In the genomic region with DNA sequence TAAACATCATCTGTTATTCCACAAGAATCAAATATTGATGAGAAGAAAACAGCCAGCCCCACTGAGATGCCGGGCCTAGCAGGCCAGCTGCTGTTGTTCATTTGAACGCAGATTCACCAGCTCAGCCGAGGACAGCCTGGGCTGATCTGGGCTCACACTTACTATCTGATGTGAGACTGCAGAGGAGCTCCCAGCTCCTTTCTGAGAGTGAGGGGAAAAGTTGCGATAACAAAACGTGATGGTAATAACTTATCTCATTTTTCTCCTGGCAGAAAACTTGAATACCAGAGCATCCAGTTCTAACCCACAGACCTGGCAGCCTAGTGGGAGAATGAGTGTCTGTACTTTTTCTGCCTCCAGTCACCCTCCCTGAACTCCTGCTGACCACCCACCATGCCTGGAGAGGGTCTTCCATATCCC, we compare ENCODE assay signal across 17 cellular contexts. TPM values are rescaled to one million over a fixed set of nuclear protein-coding genes. Genes with fewer than 3 reads are reported as not detected.
DNase-seq lines count a peak whose midpoint lies in the region; ATAC-seq and TF ChIP-seq lines count a peak whose summit lies in the region.
"Had no signal": no experiment of that assay in that cellular context is flagged by ENCODE, and none has a peak within 500 bp of the region (broad histone marks: within the 10 kb centered on the region; RNA-seq: fewer than 3 reads in every experiment).

No MANE protein-coding gene starts in this region.

- H2AFZ ChIP-seq in mesenchymal stem cell (ENCODE audit: low read depth, low read length), result no peak overlapping the region
- H2AFZ ChIP-seq: GM23338 had no signal

- H4K8ac ChIP-seq in mesenchymal stem cell (ENCODE audit: low read length), result no peak overlapping the region

- no peaks in the 10 kb centered on the region for H3K27me3 ChIP-seq in brain microvascular endothelial cell (replicated peaks)
- peaks cover 9 to 16% of the 10 kb centered on the region in 2 experiments for H3K27me3 ChIP-seq in mesenchymal stem cell (ENCODE audit: control insufficient read depth in 1 of 2, insufficient read depth in 1 of 2, low read length in 2 of 2)
- no peaks in the 10 kb centered on the region for H3K27me3 ChIP-seq in uterus

- H2BK15ac ChIP-seq in mesenchymal stem cell (ENCODE audit: low read depth, poor library complexity, severe bottlenecking), result no peak overlapping the region

- TF ChIP-seq CTCF in brain microvascular endothelial cell (IDR thresholded peaks at IDR 0.05; ENCODE audit: low read depth, low read length, missing control alignments), result no peak
- no peak for TF ChIP-seq CTCF in uterus (IDR thresholded peaks at IDR 0.05)

- H3K36me3 ChIP-seq in brain microvascular endothelial cell (replicated peaks) (no peaks in the 10 kb centered on the region), mesenchymal stem cell (ENCODE audit: control insufficient read depth in 1 of 2, insufficient read depth in 2 of 2, low read depth in 1 of 2, low read length in 2 of 2) (no peaks in the 10 kb centered on the region), uterus (no peaks in the 10 kb centered on the region)

- H2BK5ac ChIP-seq in mesenchymal stem cell (ENCODE audit: low read depth, low read length, poor library complexity, severe bottlenecking), result no peak overlapping the region

- no peak overlapping the region for H3K14ac ChIP-seq in mesenchymal stem cell (ENCODE audit: low read length in 2 of 2)

- peak overlapping the region in 1 of 2 experiments; percentile 11 for H3K18ac ChIP-seq in mesenchymal stem cell (ENCODE audit: low read depth in 1 of 2, low read length in 2 of 2)

- intact Hi-C loops in left cardiac atrium (cut with DNase I) (no loop called here), Right ventricle myocardium superior (cut with DNase I) (no loop called here), uterus (cut with DNase I; ENCODE audit: low total_unique reads) (no loop called here)

- H3K4ac ChIP-seq in mesenchymal stem cell (ENCODE audit: low read depth in 1 of 2, low read length in 2 of 2), result no peak overlapping the region

- no peak overlapping the region for H3K4me2 ChIP-seq in mesenchymal stem cell (ENCODE audit: low read length, poor library complexity, severe bottlenecking)
- H3K4me2 ChIP-seq: A549, GM23338 had no signal

- H3K4me3 ChIP-seq in brain microvascular endothelial cell (ENCODE audit: low read depth, low read length), result no peak overlapping the region
- H3K4me3 ChIP-seq in mesenchymal stem cell (ENCODE audit: insufficient read depth in 1 of 2, low read depth in 1 of 2, low read length in 2 of 2), result no peak overlapping the region
- no peak overlapping the region for H3K4me3 ChIP-seq in uterus
- H3K4me3 ChIP-seq: A549, GM12878, GM23338 had no signal

- 75% methylated on average over 3 of the region's 5 CpGs for WGBS in mesenchymal stem cell

- H3K79me1 ChIP-seq in mesenchymal stem cell (replicated peaks; ENCODE audit: low read length, poor library complexity, severe bottlenecking), result no peaks in the 10 kb centered on the region

- H2AK5ac ChIP-seq in mesenchymal stem cell (ENCODE audit: low read length, severe bottlenecking), result no peak overlapping the region

- ATAC-seq in left cardiac atrium (peak; percentile 51 to 72), Right ventricle myocardium superior (ENCODE audit: poor library complexity) (no peak)
- ATAC-seq: A549, GM12878, GM23338 had no signal

- H4K91ac ChIP-seq in mesenchymal stem cell (ENCODE audit: low read length), result no peak overlapping the region

- no peak overlapping the region for H3K23ac ChIP-seq in mesenchymal stem cell (ENCODE audit: low read length in 2 of 2)

- H2BK12ac ChIP-seq in mesenchymal stem cell (ENCODE audit: low read length in 2 of 2), result peak overlapping the region in 1 of 2 experiments; percentile 18

- H3K27ac ChIP-seq in brain microvascular endothelial cell (peak overlapping the region; percentile 97), mesenchymal stem cell (ENCODE audit: low read length, poor library complexity, severe bottlenecking) (no peak overlapping the region), uterus (peak overlapping the region; percentile 81 to 87)
- H3K27ac ChIP-seq: A549 had no signal

- DNase-seq in left cardiac atrium, result no peak
- DNase-seq in Right ventricle myocardium superior, result no peak
- DNase-seq in brain microvascular endothelial cell, result peak; percentile 80
- no peak for DNase-seq in mesenchymal stem cell
- DNase-seq in uterus, result peak; percentile 40 to 41
- DNase-seq in NCI-H82 (lab: John Stamatoyannopoulos, UW), result no peak
- DNase-seq in RPMI8226, result no peak
- DNase-seq in pons (ENCODE audit: low spot score), result no peak
- DNase-seq: activated CD4-positive, alpha-beta T cell treated with anti-CD3 and anti-CD28 coated beads, Interleukin-2, amount 50 U/mL, for 48 hours; activated gamma-delta T cell; DMS53; MM.1S; naive B cell had no signal

- H3K9me3 ChIP-seq in mesenchymal stem cell (ENCODE audit: control insufficient read depth, low read length) (peaks cover 6% of the 10 kb centered on the region), uterus (no peaks in the 10 kb centered on the region)
- H3K9me3 ChIP-seq: A549 had no signal

- H3K9ac ChIP-seq in mesenchymal stem cell (ENCODE audit: low read length), result peak overlapping the region; percentile 52

- no peak overlapping the region for H2BK120ac ChIP-seq in mesenchymal stem cell (ENCODE audit: low read depth, low read length)

- in situ Hi-C loops in brain microvascular endothelial cell (cut with HindIII; ENCODE audit: low pct_ligation_motif_present, low sequenced_read_pairs), result no loop called here

- TF ChIP-seq POLR2A in uterus (IDR thresholded peaks at IDR 0.05), result no peak

- H3K4me1 ChIP-seq in mesenchymal stem cell (ENCODE audit: control insufficient read depth, insufficient read depth, low read depth, low read length), result peaks cover 6% of the 10 kb centered on the region
- H3K4me1 ChIP-seq in uterus, result peaks cover 0 to 4% of the 10 kb centered on the region in 2 donors
- H3K4me1 ChIP-seq: A549 had no signal

RNA-seq across cellular contexts. Expression of a gene that starts 14.5 kb away (rescaled TPM):
- total RNA-seq in left cardiac atrium (not detected), Right ventricle myocardium superior (not detected), uterus (not detected)
- not detected for polyA plus RNA-seq in mesenchymal stem cell (2013, experiment 1 of 2)
- not detected for polyA plus RNA-seq in mesenchymal stem cell (2013, experiment 2 of 2)
- total RNA-seq: GM23338, urinary bladder had no signal
- polyA plus RNA-seq: A549, GM23338, urinary bladder had no signal

RNA-seq across cellular contexts. Expression of a gene that starts 36.3 kb away (rescaled TPM):
- total RNA-seq in left cardiac atrium (under 1 TPM; 0.47 to 0.63 TPM), Right ventricle myocardium superior (not detected), uterus (1 to 10 TPM in 1 of 4 donors, not detected in 3; 1.3 TPM)
- polyA plus RNA-seq in mesenchymal stem cell (2013, experiment 1 of 2), result 1.3 TPM
- 1.1 TPM for polyA plus RNA-seq in mesenchymal stem cell (2013, experiment 2 of 2)

Comparison
In these comparisons a context has a peak if more than half of its experiments do, and no peak if none do; other contexts are left out.
1. DNase-seq: peak in brain microvascular endothelial cell (single experiment) and uterus (2 of 2); none in left cardiac atrium (single experiment), Right ventricle myocardium superior (single experiment), mesenchymal stem cell (single experiment), NCI-H82 (single experiment), RPMI8226 (single experiment) and pons (single experiment).